In genomic region chr22:47276219-47276843, GRCh38 we compare ENCODE assay signal across 1 cellular context.
TF ChIP-seq lines count a peak whose summit lies in the region.

No MANE protein-coding gene starts in this region.

TF ChIP-seq in HepG2, 621 proteins besides CTCF, POLR2A, EP300 and RAD21 (continued from another document):
- TF ChIP-seq ZBTB40 (IDR thresholded peaks at IDR 0.05) = no peak
- TF ChIP-seq ZBTB40 (CRISPR knock-in tag; IDR thresholded peaks at IDR 0.05) = peak; percentile 51; the same call in 1 of the 2 replicates
